ENCODE assay signal across 8 cellular contexts in the genomic region with DNA sequence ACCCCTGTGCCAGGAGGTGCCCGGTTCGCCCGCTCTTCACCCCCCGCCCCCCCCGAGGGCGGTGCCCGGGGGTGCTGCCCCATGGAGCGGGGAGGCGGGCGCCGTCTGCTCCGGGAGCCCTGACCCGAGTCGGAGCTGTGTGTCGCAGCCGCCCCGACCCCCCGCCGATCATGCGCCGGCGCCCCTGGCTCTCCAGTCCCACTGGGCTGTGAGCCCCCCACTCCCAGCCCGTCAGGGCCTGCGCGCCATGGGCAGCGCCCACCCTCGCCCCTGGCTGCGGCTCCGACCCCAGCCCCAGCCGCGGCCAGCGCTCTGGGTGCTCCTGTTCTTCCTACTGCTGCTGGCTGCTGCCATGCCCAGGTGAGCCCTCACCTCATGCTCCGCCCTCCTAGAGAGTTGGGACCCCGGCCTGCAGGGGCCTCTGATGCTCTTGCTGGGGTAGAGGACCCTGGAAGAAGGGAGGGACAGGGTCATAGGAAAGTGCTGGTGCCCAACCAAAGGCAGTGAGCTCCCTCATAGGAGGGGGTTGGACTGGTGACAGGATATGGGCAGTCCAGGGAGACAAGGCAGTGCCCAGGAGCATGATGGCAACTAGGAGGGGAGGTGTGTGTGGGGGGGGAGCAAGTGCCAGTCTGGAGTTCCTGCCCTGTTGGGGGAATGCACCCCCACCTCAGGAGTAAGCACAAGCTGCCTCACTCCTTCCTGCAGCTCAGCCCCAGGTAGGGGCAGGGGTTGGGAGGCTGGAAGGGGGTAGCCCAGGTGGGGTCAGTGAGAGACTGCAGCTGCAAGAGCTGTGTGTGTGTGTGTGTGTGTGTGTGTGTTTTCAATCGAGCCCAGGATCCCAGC. TPM values are rescaled to one million over a fixed set of nuclear protein-coding genes. Genes with fewer than 3 reads are reported as not detected.
DNase-seq lines count a peak whose midpoint lies in the region; ATAC-seq and TF ChIP-seq lines count a peak whose summit lies in the region.

TSS of gene WNT10A (plus strand) at position 104 of the 846 bp plus-strand sequence. CDS start at position 248, 144 bp downstream.

- TF ChIP-seq CTCF in thoracic aorta (IDR thresholded peaks at IDR 0.05) (no peak), GM20000 (IDR thresholded peaks at IDR 0.05; ENCODE audit: extremely low read depth, missing control alignments) (no peak)

- ATAC-seq in HG03521 (IDR thresholded peaks at IDR 0.05; ENCODE audit: unreplicated experiment) (peak; percentile 2), thoracic aorta (ENCODE audit: insufficient number of reproducible peaks, low FRiP score, low read depth) (no peak)

- DNase-seq in activated effector memory CD4-positive, alpha-beta T cell treated with anti-CD3 and anti-CD28 coated beads, Interleukin-2, amount 50 U/mL, for 16 hours = peak; percentile 64
- DNase-seq in activated effector memory CD4-positive, alpha-beta T cell treated with Interleukin-2 at 50 U/mL for 16 hours = no peak
- DNase-seq in thoracic aorta (ENCODE audit: low spot score) (no peak), T-helper 9 cell (no peak), ACHN (no peak), GM20000 (ENCODE audit: low spot score) (no peak)

- H3K4me3 ChIP-seq in endocrine pancreas (ENCODE audit: control insufficient read depth, insufficient read depth, low read length) (no peak within 1 kb of the TSS), thoracic aorta (peak within 1 kb of the TSS; percentile 48)

- H3K27ac ChIP-seq in thoracic aorta = peak within 1 kb of the TSS in 1 of 2 donors; percentile 22

- H3K4me1 ChIP-seq in endocrine pancreas (ENCODE audit: control insufficient read depth, insufficient read depth, low read length) (no peaks in the 10 kb centered on the region), thoracic aorta (ENCODE audit: control insufficient read depth in 1 of 2, low read depth in 2 of 2) (peaks cover 9 to 15% of the 10 kb centered on the region in 2 donors)

- H3K27me3 ChIP-seq in endocrine pancreas (ENCODE audit: control insufficient read depth, insufficient read depth, low read length) (peaks cover 14% of the 10 kb centered on the region), thoracic aorta (replicated peaks; ENCODE audit: insufficient read depth) (peaks cover 2% of the 10 kb centered on the region)

- H3K9ac ChIP-seq in endocrine pancreas (ENCODE audit: control insufficient read depth, insufficient read depth, low read length) = peak within 1 kb of the TSS; percentile 47

- in situ Hi-C loops in ACHN (cut with HindIII; ENCODE audit: low pct_ligation_motif_present, low pct_unique_long_range_greater_than_20kb, low sequenced_read_pairs) = no loop called here

- no peaks in the 10 kb centered on the region for H3K9me3 ChIP-seq in endocrine pancreas (ENCODE audit: control insufficient read depth, low read length)
- no peaks in the 10 kb centered on the region for H3K9me3 ChIP-seq in thoracic aorta

- H3K36me3 ChIP-seq in endocrine pancreas (ENCODE audit: control insufficient read depth, insufficient read depth, low read length) (no peaks in the 10 kb centered on the region), thoracic aorta (no peaks in the 10 kb centered on the region)

RNA-seq across cellular contexts. Expression of gene WNT10A, which starts in this region (rescaled TPM):
- 1 to 10 TPM in 1 of 2 donors, not detected in 1; 1.6 TPM for total RNA-seq in thoracic aorta
